8 cellular contexts compared by ENCODE assay signal in the genomic region with DNA sequence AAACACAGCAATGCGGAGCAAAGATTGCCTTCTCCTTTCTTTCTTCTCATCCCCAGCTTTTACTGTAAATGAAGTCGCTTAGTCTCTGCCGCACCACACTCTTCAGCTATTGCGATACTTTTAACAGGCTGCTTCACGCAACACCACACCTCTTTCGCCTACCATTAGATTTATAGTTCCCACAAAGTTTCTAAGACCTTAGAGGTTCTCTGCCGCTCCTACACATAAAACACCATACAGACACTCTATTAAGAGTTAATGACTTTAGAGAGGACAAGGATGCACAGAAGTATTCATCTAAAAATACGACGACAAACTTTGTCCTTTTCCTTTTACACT. TPM values are rescaled to one million over a fixed set of nuclear protein-coding genes. Genes with fewer than 3 reads are reported as not detected.
DNase-seq lines count a peak whose midpoint lies in the region; ATAC-seq and TF ChIP-seq lines count a peak whose summit lies in the region.

No MANE protein-coding gene starts in this region.

- TF ChIP-seq CTCF in AG04449 (IDR thresholded peaks at IDR 0.05; ENCODE audit: insufficient read depth, low read length, missing control alignments): no peak
- TF ChIP-seq CTCF in nephron (IDR thresholded peaks at IDR 0.05; ENCODE audit: unreplicated experiment in 3 of 3): no peak

- DNase-seq in AG04449 (ENCODE audit: low read depth, low spot score) (no peak), SIG-M5 treated with dmso at 0.1 percent for 504 hours (lab: John Stamatoyannopoulos, UW; ENCODE audit: unreplicated experiment) (peak; percentile 81), SHP77 treated with DMSO at 0.1 percent for 48 hours (lab: John Stamatoyannopoulos, UW) (no peak), NCI-H2107 (lab: John Stamatoyannopoulos, UW) (no peak)

- H3K4me3 Mint-ChIP-seq in nephron: peak overlapping the region; percentile 89 to 96 (median 92)

- CTCF ChIA-PET in AG04449 (lab: Yijun Ruan, JAX): interaction anchor here (0.6 to 2.1 kb wide), 4 partner anchors 11 to 633 kb away, joined by 3 to 7 read pairs (median 4); no protein-coding TSS in a partner anchor

- H3K36me3 Mint-ChIP-seq in nephron (ENCODE audit: low read depth): peaks cover 9% of the 10 kb centered on the region

- H3K4me1 Mint-ChIP-seq in nephron: peaks cover 19% of the 10 kb centered on the region

- ATAC-seq in GM18861 (IDR thresholded peaks at IDR 0.05; ENCODE audit: unreplicated experiment) (peak; percentile 35), HG03039 (IDR thresholded peaks at IDR 0.05; ENCODE audit: unreplicated experiment) (peak; percentile 33), esophagus mucosa (peak; percentile 57)

- H3K9me3 Mint-ChIP-seq in nephron: no peaks in the 10 kb centered on the region

- POLR2A ChIA-PET in AG04449 (lab: Yijun Ruan, JAX): interaction anchor here (0.6 kb wide), 1 partner anchor 1749 kb away, joined by 3 read pairs; the partner anchor contains the start of gene YTHDC2

- H3K4me3 ChIP-seq in AG04449 (ENCODE audit: low read depth, low read length): peak overlapping the region; percentile 81

- H3K27ac Mint-ChIP-seq in nephron: peak overlapping the region; percentile 85 to 94 (median 94)

- no peaks in the 10 kb centered on the region for H3K27me3 Mint-ChIP-seq in nephron (ENCODE audit: low read depth)

RNA-seq across cellular contexts. Expression of gene PGGT1B, which starts 0.6 kb away (rescaled TPM):
- total RNA-seq in esophagus mucosa: 38.2 TPM

RNA-seq across cellular contexts. Expression of gene CCDC112, which starts 34.4 kb away (rescaled TPM):
- total RNA-seq in esophagus mucosa: 3.3 TPM
